ENCODE assay signal across 24 cellular contexts in genomic region chr7:16993543-16993942, GRCh38.
"Had no signal": no experiment of that assay in that cellular context is flagged by ENCODE, and none has a peak within 500 bp of the region (broad histone marks: within the 10 kb centered on the region; RNA-seq: fewer than 3 reads in every experiment).

No MANE protein-coding gene starts in this region.

- H3K36me3 ChIP-seq: gastrocnemius medialis, thoracic aorta, uterus had no signal

- H3K4me1 ChIP-seq: gastrocnemius medialis, psoas muscle, uterus had no signal

- H3K27ac ChIP-seq: gastrocnemius medialis, hepatocyte, parathyroid adenoma, psoas muscle, thoracic aorta, uterus, VCaP had no signal

- H3K27me3 ChIP-seq: gastrocnemius medialis, hepatocyte, uterus had no signal

- ATAC-seq: esophagus mucosa; gastrocnemius medialis; psoas muscle; right cardiac atrium; stimulated activated naive CD8-positive, alpha-beta T cell treated with anti-CD3 and anti-CD28 coated beads, Interleukin-15, Interleukin-2, amounts not matched to agents 100 U/mL and 50 U/mL, for 24 hours had no signal

- DNase-seq: activated CD4-positive, alpha-beta T cell treated with anti-CD3 and anti-CD28 coated beads for 4 hours; activated CD4-positive, alpha-beta T cell treated with anti-CD3 and anti-CD28 coated beads, Interleukin-2, amount 50 U/mL, for 48 hours; activated CD8-positive, alpha-beta memory T cell treated with anti-CD3 and anti-CD28 coated beads for 24 hours; activated effector memory CD4-positive, alpha-beta T cell treated with anti-CD3 and anti-CD28 coated beads, Interleukin-2, amount 50 U/mL, for 16 hours; activated naive CD4-positive, alpha-beta T cell treated with anti-CD3 and anti-CD28 coated beads for 36 hours; activated naive CD8-positive, alpha-beta T cell treated with anti-CD3 and anti-CD28 coated beads for 36 hours; central memory CD4-positive, alpha-beta T cell; gastrocnemius medialis; glutamatergic neuron; islet precursor cell; naive B cell; nephron progenitor cell; psoas muscle; right cardiac atrium; stimulated activated CD4-positive, alpha-beta T cell treated with anti-CD3 and anti-CD28 coated beads, Interleukin-12 subunit alpha, Interleukin-12 subunit beta, amount 100 ng/mL, for 4 hours; stimulated activated CD4-positive, alpha-beta T cell treated with anti-CD3 and anti-CD28 coated beads, Interleukin-4, amount 100 ng/mL, for 1 hour; stimulated activated naive CD8-positive, alpha-beta T cell treated with anti-CD3 and anti-CD28 coated beads, Interleukin-15, Interleukin-2, amounts not matched to agents 100 U/mL and 50 U/mL, for 24 hours; T-helper 9 cell; uterus had no signal

- H3K9me3 ChIP-seq: gastrocnemius medialis, psoas muscle, thoracic aorta, uterus had no signal

- H3K4me3 ChIP-seq: gastrocnemius medialis, hepatocyte, psoas muscle, thoracic aorta, uterus had no signal
